In genomic region chr17:82097919-82098168, GRCh38 we compare ENCODE assay signal across 1 cellular context.
TF ChIP-seq lines count a peak whose summit lies in the region.

No MANE protein-coding gene starts in this region.

TF ChIP-seq in K562, 482 proteins besides CTCF, POLR2A, EP300 and RAD21:
- TF ChIP-seq MTA1 (IDR thresholded peaks at IDR 0.05; ENCODE audit: borderline replicate concordance): no peak
- no peak for TF ChIP-seq THRA (IDR thresholded peaks at IDR 0.05)
- peak; percentile 85 to 100; a peak in 2 of 4 replicates for TF ChIP-seq NONO (IDR thresholded peaks at IDR 0.05; ENCODE audit: low read depth in 2 of 2, low read length in 1 of 2)
- TF ChIP-seq AFF4 (CRISPR knock-in tag; IDR thresholded peaks at IDR 0.05): peak; percentile 32; the same call in 1 of the 2 replicates
- peak; percentile 59; the same call in 1 of the 2 replicates for TF ChIP-seq PHF8 (IDR thresholded peaks at IDR 0.05; ENCODE audit: borderline replicate concordance, low read length)
- 0 out of 2 replicates have a peak, but pooled peaks have one; percentile 80 for TF ChIP-seq STAT6 (CRISPR knock-in tag; IDR thresholded peaks at IDR 0.05)
- no peak for TF ChIP-seq ATF1 (CRISPR knock-in tag; IDR thresholded peaks at IDR 0.05)
- no peak for TF ChIP-seq ATF1 (tag; IDR thresholded peaks at IDR 0.05)
- TF ChIP-seq ID3 (CRISPR knock-in tag; IDR thresholded peaks at IDR 0.05): no peak
- TF ChIP-seq ID3 (tag; IDR thresholded peaks at IDR 0.05): peak; percentile 19; the same call in 1 of the 2 replicates
- peak; percentile 81 for TF ChIP-seq RBFOX2 (IDR thresholded peaks at IDR 0.05; ENCODE audit: low read depth, low read length)
- 0 out of 2 replicates have a peak, but pooled peaks have one; percentile 73 for TF ChIP-seq ZNF511 (CRISPR knock-in tag; IDR thresholded peaks at IDR 0.05)
- 0 out of 2 replicates have a peak, but pooled peaks have one; percentile 3 for TF ChIP-seq FOSL1 (tag; conservative IDR thresholded peaks at IDR 0.05)
- peak; percentile 63 for TF ChIP-seq NELFE (IDR thresholded peaks at IDR 0.05; ENCODE audit: insufficient read depth, insufficient read length)
- TF ChIP-seq BACH1 (tag; IDR thresholded peaks at IDR 0.05): no peak
- 0 out of 2 replicates have a peak, but pooled peaks have one; percentile 66 for TF ChIP-seq SRSF3 (IDR thresholded peaks at IDR 0.05; ENCODE audit: insufficient read depth, low read length)
- TF ChIP-seq SIN3B (IDR thresholded peaks at IDR 0.05; ENCODE audit: low read depth): no peak
- peak; percentile 11; the same call in 1 of the 2 replicates for TF ChIP-seq GATAD2B (IDR thresholded peaks at IDR 0.05; ENCODE audit: borderline replicate concordance)
- no peak for TF ChIP-seq TOE1 (IDR thresholded peaks at IDR 0.05; ENCODE audit: borderline replicate concordance)
- TF ChIP-seq TOE1 (CRISPR knock-in tag; IDR thresholded peaks at IDR 0.05; ENCODE audit: borderline replicate concordance, low read depth): 0 out of 2 replicates have a peak, but pooled peaks have one; percentile 65
- TF ChIP-seq BCLAF1 (IDR thresholded peaks at IDR 0.05; ENCODE audit: borderline replicate concordance in 1 of 2, control insufficient read depth in 1 of 2, low read depth in 2 of 2, low read length in 1 of 2): peak in 1 of 2 experiments; percentile 60; a peak in 1 of 4 replicates
- TF ChIP-seq U2AF1 (optimal IDR thresholded peaks at IDR 0.05; ENCODE audit: low read depth, low read length): no peak
- TF ChIP-seq SNRNP70 (optimal IDR thresholded peaks at IDR 0.05; ENCODE audit: low read depth, low read length): no peak
- TF ChIP-seq ZNF197 (CRISPR knock-in tag; IDR thresholded peaks at IDR 0.05; ENCODE audit: low read depth): no peak
- peak; percentile 90 for TF ChIP-seq FIP1L1 (IDR thresholded peaks at IDR 0.05; ENCODE audit: low read depth, low read length, poor library complexity, severe bottlenecking)
- 0 out of 2 replicates have a peak, but pooled peaks have one; percentile 6 for TF ChIP-seq JUNB (CRISPR knock-in tag; conservative IDR thresholded peaks at IDR 0.05)
- 0 out of 2 replicates have a peak, but pooled peaks have one; percentile 10 for TF ChIP-seq ZC3H4 (CRISPR knock-in tag; IDR thresholded peaks at IDR 0.05; ENCODE audit: borderline replicate concordance)
